Comparison of ENCODE assay signal across 8 cellular contexts in genomic region chr18:26405190-26405781, GRCh38.
DNase-seq lines count a peak whose midpoint lies in the region; ATAC-seq and TF ChIP-seq lines count a peak whose summit lies in the region.

No MANE protein-coding gene starts in this region.

- no peak overlapping the region for H3K4me2 ChIP-seq in neural progenitor cell

- no peaks in the 10 kb centered on the region for H3K79me2 ChIP-seq in neural progenitor cell (ENCODE audit: low read depth)

- H3K27me3 Mint-ChIP-seq in neural progenitor cell (ENCODE audit: insufficient read depth, low read depth), result peaks cover 6% of the 10 kb centered on the region

- no peaks in the 10 kb centered on the region for H3K9me3 ChIP-seq in neural progenitor cell (ENCODE audit: low read depth)

- ATAC-seq in GM18870 (IDR thresholded peaks at IDR 0.05; ENCODE audit: unreplicated experiment), result peak; percentile 71
- ATAC-seq in HG02981 (IDR thresholded peaks at IDR 0.05; ENCODE audit: unreplicated experiment), result peak; percentile 73

- no peaks in the 10 kb centered on the region for H3K36me3 ChIP-seq in neural progenitor cell

- H3K4me1 ChIP-seq in neural progenitor cell, result no peaks in the 10 kb centered on the region

- H3K27ac Mint-ChIP-seq in neural progenitor cell, result no peak overlapping the region

- no peaks in the 10 kb centered on the region for H3F3A ChIP-seq in neural progenitor cell (ENCODE audit: low read depth)

- H3K9me3 Mint-ChIP-seq in neural progenitor cell, result peaks cover 2% of the 10 kb centered on the region

- no peak overlapping the region for H3K27ac ChIP-seq in neural progenitor cell

- peak in 8 of 14 donors; percentile 3 to 44 (median 24) for DNase-seq in C1 segment of cervical spinal cord (lab: John Stamatoyannopoulos, UW)
- DNase-seq in NCI-H345 (lab: John Stamatoyannopoulos, UW), result peak; percentile 55
- DNase-seq in dermis blood vessel endothelial cell, result peak; percentile 67
- DNase-seq in neural progenitor cell (ENCODE audit: low spot score), result peak; percentile 48
- no peak for DNase-seq in activated CD4-positive, CD25-positive, alpha-beta regulatory T cell (lab: John Stamatoyannopoulos, UW)
- DNase-seq in dedifferentiated amniotic fluid mesenchymal stem cell (ENCODE audit: extremely low spot score), result no peak

- H3K4me1 Mint-ChIP-seq in neural progenitor cell, result peaks cover 20% of the 10 kb centered on the region

- TF ChIP-seq CTCF in neural progenitor cell (IDR thresholded peaks at IDR 0.05), result peak; percentile 43

- no peak overlapping the region for H3K9ac ChIP-seq in neural progenitor cell

- no peaks in the 10 kb centered on the region for H3K36me3 Mint-ChIP-seq in neural progenitor cell

- H3K27me3 ChIP-seq in neural progenitor cell, result no peaks in the 10 kb centered on the region

- H3K4me3 ChIP-seq in neural progenitor cell, result no peak overlapping the region

- H2AFZ ChIP-seq in neural progenitor cell (replicated peaks), result peak overlapping the region; percentile 29

- H4K20me1 ChIP-seq in neural progenitor cell (ENCODE audit: low read depth), result no peaks in the 10 kb centered on the region

- H3K4me3 Mint-ChIP-seq in neural progenitor cell, result no peak overlapping the region

Comparison
In these comparisons a context has a peak if more than half of its experiments do, and no peak if none do; other contexts are left out.
1. DNase-seq: peak in C1 segment of cervical spinal cord (8 of 14), NCI-H345 (single experiment), dermis blood vessel endothelial cell (single experiment) and neural progenitor cell (single experiment); none in activated CD4-positive, CD25-positive, alpha-beta regulatory T cell (0 of 4) and dedifferentiated amniotic fluid mesenchymal stem cell (single experiment).